ENCODE assay signal across 1 cellular context in genomic region chr16:67183627-67184452, GRCh38.
A peak's percentile ranks its signal among the peaks of the same experiment; 100 is the strongest.
TF ChIP-seq lines count a peak whose summit lies in the region.

Gene MATCAP1 (minus strand): TSS chr16:67183963. CDS start chr16:67180610, 3,353 bp downstream.

TF ChIP-seq in HEK293, 187 proteins besides CTCF, POLR2A, EP300 and RAD21 (continued from another document and continues in another):
- TF ChIP-seq, protein P1, sequence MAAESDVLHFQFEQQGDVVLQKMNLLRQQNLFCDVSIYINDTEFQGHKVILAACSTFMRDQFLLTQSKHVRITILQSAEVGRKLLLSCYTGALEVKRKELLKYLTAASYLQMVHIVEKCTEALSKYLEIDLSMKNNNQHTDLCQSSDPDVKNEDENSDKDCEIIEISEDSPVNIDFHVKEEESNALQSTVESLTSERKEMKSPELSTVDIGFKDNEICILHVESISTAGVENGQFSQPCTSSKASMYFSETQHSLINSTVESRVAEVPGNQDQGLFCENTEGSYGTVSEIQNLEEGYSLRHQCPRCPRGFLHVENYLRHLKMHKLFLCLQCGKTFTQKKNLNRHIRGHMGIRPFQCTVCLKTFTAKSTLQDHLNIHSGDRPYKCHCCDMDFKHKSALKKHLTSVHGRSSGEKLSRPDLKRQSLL (tag by site-specific recombination; IDR thresholded peaks at IDR 0.05), result peak; percentile 9; the same call in 1 of the 2 replicates
- TF ChIP-seq ZNF791 (tag by site-specific recombination; IDR thresholded peaks at IDR 0.05) (no peak), SCRT1 (tag by site-specific recombination; IDR thresholded peaks at IDR 0.05; ENCODE audit: borderline replicate concordance) (no peak; the same call in 1 of the 2 replicates), ZNF768 (tag by site-specific recombination; IDR thresholded peaks at IDR 0.05) (no peak), RBAK (tag by site-specific recombination; IDR thresholded peaks at IDR 0.05) (no peak), ZNF335 (tag by site-specific recombination; conservative IDR thresholded peaks at IDR 0.05) (peak; percentile 98), ZBTB44 (tag by site-specific recombination; IDR thresholded peaks at IDR 0.05) (no peak), ZNF391 (tag by site-specific recombination; IDR thresholded peaks at IDR 0.05; ENCODE audit: borderline replicate concordance, low read depth) (0 out of 2 replicates have a peak, but pooled peaks have one; percentile 22), ZSCAN23 (tag by site-specific recombination; IDR thresholded peaks at IDR 0.05) (no peak), ZNF37A (tag by site-specific recombination; IDR thresholded peaks at IDR 0.05) (no peak), KLF16 (tag by site-specific recombination; IDR thresholded peaks at IDR 0.05) (peak; percentile 87), ZNF621 (tag by site-specific recombination; IDR thresholded peaks at IDR 0.05) (no peak), ZFP69B (tag by site-specific recombination; IDR thresholded peaks at IDR 0.05) (no peak), ZNF544 (tag by site-specific recombination; IDR thresholded peaks at IDR 0.05) (no peak), ZNF350 (tag by site-specific recombination; IDR thresholded peaks at IDR 0.05) (no peak), ZNF23 (tag by site-specific recombination; IDR thresholded peaks at IDR 0.05; ENCODE audit: borderline replicate concordance) (no peak), BCL6B (tag by site-specific recombination; IDR thresholded peaks at IDR 0.05) (no peak), ZNF239 (tag by site-specific recombination; IDR thresholded peaks at IDR 0.05) (no peak), ZNF114 (tag by site-specific recombination; IDR thresholded peaks at IDR 0.05) (no peak), YY2 (tag by site-specific recombination; IDR thresholded peaks at IDR 0.05) (no peak; the same call in 1 of the 2 replicates), SETDB1 (IDR thresholded peaks at IDR 0.05; ENCODE audit: insufficient read length, low read length) (no peak), ZNF660 (tag by site-specific recombination; IDR thresholded peaks at IDR 0.05) (peak; percentile 61; the same call in 1 of the 2 replicates), ZNF792 (tag by site-specific recombination; IDR thresholded peaks at IDR 0.05) (no peak), ZNF747 (tag by site-specific recombination; IDR thresholded peaks at IDR 0.05) (no peak), KLF8 (tag by site-specific recombination; IDR thresholded peaks at IDR 0.05) (peak; percentile 92), GLIS1 (tag by site-specific recombination; IDR thresholded peaks at IDR 0.05) (peak; percentile 84), ZNF394 (tag by site-specific recombination; IDR thresholded peaks at IDR 0.05; ENCODE audit: borderline replicate concordance) (peak; percentile 22; the same call in 1 of the 2 replicates), KLF10 (tag by site-specific recombination; IDR thresholded peaks at IDR 0.05) (peak; percentile 66; the same call in 1 of the 2 replicates), ZNF140 (tag by site-specific recombination; IDR thresholded peaks at IDR 0.05) (no peak), ZNF19 (tag by site-specific recombination; IDR thresholded peaks at IDR 0.05; ENCODE audit: low read depth) (no peak), ZNF223 (tag by site-specific recombination; IDR thresholded peaks at IDR 0.05) (no peak), KLF7 (tag by site-specific recombination; IDR thresholded peaks at IDR 0.05; ENCODE audit: borderline replicate concordance) (0 out of 2 replicates have a peak, but pooled peaks have one; percentile 8), ZNF624 (tag by site-specific recombination; IDR thresholded peaks at IDR 0.05) (no peak), ZNF362 (tag by site-specific recombination; IDR thresholded peaks at IDR 0.05) (no peak), ZFP3 (tag by site-specific recombination; IDR thresholded peaks at IDR 0.05; ENCODE audit: low read depth) (no peak), TCF7L2 (IDR thresholded peaks at IDR 0.05; ENCODE audit: borderline replicate concordance, low read depth, low read length) (no peak), ZBTB10 (tag by site-specific recombination; IDR thresholded peaks at IDR 0.05) (no peak), MYNN (tag by site-specific recombination; IDR thresholded peaks at IDR 0.05; ENCODE audit: borderline replicate concordance) (no peak)
- TF ChIP-seq, protein P2, sequence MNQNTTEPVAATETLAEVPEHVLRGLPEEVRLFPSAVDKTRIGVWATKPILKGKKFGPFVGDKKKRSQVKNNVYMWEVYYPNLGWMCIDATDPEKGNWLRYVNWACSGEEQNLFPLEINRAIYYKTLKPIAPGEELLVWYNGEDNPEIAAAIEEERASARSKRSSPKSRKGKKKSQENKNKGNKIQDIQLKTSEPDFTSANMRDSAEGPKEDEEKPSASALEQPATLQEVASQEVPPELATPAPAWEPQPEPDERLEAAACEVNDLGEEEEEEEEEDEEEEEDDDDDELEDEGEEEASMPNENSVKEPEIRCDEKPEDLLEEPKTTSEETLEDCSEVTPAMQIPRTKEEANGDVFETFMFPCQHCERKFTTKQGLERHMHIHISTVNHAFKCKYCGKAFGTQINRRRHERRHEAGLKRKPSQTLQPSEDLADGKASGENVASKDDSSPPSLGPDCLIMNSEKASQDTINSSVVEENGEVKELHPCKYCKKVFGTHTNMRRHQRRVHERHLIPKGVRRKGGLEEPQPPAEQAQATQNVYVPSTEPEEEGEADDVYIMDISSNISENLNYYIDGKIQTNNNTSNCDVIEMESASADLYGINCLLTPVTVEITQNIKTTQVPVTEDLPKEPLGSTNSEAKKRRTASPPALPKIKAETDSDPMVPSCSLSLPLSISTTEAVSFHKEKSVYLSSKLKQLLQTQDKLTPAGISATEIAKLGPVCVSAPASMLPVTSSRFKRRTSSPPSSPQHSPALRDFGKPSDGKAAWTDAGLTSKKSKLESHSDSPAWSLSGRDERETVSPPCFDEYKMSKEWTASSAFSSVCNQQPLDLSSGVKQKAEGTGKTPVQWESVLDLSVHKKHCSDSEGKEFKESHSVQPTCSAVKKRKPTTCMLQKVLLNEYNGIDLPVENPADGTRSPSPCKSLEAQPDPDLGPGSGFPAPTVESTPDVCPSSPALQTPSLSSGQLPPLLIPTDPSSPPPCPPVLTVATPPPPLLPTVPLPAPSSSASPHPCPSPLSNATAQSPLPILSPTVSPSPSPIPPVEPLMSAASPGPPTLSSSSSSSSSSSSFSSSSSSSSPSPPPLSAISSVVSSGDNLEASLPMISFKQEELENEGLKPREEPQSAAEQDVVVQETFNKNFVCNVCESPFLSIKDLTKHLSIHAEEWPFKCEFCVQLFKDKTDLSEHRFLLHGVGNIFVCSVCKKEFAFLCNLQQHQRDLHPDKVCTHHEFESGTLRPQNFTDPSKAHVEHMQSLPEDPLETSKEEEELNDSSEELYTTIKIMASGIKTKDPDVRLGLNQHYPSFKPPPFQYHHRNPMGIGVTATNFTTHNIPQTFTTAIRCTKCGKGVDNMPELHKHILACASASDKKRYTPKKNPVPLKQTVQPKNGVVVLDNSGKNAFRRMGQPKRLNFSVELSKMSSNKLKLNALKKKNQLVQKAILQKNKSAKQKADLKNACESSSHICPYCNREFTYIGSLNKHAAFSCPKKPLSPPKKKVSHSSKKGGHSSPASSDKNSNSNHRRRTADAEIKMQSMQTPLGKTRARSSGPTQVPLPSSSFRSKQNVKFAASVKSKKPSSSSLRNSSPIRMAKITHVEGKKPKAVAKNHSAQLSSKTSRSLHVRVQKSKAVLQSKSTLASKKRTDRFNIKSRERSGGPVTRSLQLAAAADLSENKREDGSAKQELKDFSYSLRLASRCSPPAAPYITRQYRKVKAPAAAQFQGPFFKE (tag by site-specific recombination; IDR thresholded peaks at IDR 0.05; ENCODE audit: borderline replicate concordance), result no peak
- TF ChIP-seq, protein P3, sequence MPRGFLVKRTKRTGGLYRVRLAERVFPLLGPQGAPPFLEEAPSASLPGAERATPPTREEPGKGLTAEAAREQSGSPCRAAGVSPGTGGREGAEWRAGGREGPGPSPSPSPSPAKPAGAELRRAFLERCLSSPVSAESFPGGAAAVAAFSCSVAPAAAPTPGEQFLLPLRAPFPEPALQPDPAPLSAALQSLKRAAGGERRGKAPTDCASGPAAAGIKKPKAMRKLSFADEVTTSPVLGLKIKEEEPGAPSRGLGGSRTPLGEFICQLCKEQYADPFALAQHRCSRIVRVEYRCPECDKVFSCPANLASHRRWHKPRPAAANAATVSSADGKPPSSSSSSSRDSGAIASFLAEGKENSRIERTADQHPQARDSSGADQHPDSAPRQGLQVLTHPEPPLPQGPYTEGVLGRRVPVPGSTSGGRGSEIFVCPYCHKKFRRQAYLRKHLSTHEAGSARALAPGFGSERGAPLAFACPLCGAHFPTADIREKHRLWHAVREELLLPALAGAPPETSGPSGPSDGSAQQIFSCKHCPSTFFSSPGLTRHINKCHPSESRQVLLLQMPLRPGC (tag by site-specific recombination; IDR thresholded peaks at IDR 0.05), result no peak
- TF ChIP-seq, protein P4, sequence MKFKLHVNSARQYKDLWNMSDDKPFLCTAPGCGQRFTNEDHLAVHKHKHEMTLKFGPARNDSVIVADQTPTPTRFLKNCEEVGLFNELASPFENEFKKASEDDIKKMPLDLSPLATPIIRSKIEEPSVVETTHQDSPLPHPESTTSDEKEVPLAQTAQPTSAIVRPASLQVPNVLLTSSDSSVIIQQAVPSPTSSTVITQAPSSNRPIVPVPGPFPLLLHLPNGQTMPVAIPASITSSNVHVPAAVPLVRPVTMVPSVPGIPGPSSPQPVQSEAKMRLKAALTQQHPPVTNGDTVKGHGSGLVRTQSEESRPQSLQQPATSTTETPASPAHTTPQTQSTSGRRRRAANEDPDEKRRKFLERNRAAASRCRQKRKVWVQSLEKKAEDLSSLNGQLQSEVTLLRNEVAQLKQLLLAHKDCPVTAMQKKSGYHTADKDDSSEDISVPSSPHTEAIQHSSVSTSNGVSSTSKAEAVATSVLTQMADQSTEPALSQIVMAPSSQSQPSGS (tag by site-specific recombination; IDR thresholded peaks at IDR 0.05; ENCODE audit: low read depth), result peak; percentile 85
- TF ChIP-seq, protein P5, sequence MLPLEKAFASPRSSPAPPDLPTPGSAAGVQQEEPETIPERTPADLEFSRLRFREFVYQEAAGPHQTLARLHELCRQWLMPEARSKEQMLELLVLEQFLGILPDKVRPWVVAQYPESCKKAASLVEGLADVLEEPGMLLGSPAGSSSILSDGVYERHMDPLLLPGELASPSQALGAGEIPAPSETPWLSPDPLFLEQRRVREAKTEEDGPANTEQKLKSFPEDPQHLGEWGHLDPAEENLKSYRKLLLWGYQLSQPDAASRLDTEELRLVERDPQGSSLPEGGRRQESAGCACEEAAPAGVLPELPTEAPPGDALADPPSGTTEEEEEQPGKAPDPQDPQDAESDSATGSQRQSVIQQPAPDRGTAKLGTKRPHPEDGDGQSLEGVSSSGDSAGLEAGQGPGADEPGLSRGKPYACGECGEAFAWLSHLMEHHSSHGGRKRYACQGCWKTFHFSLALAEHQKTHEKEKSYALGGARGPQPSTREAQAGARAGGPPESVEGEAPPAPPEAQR (tag by site-specific recombination; IDR thresholded peaks at IDR 0.05), result no peak
- TF ChIP-seq, protein P6, sequence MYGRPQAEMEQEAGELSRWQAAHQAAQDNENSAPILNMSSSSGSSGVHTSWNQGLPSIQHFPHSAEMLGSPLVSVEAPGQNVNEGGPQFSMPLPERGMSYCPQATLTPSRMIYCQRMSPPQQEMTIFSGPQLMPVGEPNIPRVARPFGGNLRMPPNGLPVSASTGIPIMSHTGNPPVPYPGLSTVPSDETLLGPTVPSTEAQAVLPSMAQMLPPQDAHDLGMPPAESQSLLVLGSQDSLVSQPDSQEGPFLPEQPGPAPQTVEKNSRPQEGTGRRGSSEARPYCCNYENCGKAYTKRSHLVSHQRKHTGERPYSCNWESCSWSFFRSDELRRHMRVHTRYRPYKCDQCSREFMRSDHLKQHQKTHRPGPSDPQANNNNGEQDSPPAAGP (tag by site-specific recombination; IDR thresholded peaks at IDR 0.05), result peak; percentile 72; the same call in 1 of the 2 replicates
